ENCODE assay signal across 13 cellular contexts in genomic region chr10:6018422-6018821, GRCh38. TPM values are rescaled to one million over a fixed set of nuclear protein-coding genes. Genes with fewer than 3 reads are reported as not detected.
A peak's percentile ranks its signal among the peaks of the same experiment; 100 is the strongest.
DNase-seq lines count a peak whose midpoint lies in the region; ATAC-seq and TF ChIP-seq lines count a peak whose summit lies in the region.
"Had no signal": no experiment of that assay in that cellular context is flagged by ENCODE, and none has a peak within 500 bp of the region (broad histone marks: within the 10 kb centered on the region; RNA-seq: fewer than 3 reads in every experiment).

No MANE protein-coding gene starts in this region.

- peak overlapping the region; percentile 75 for H3K27ac Mint-ChIP-seq in activated CD4-positive, alpha-beta memory T cell treated with anti-CD3 and anti-CD28 coated beads for 36 hours
- H3K27ac Mint-ChIP-seq in naive thymus-derived CD8-positive, alpha-beta T cell, result peak overlapping the region in 1 of 10 donors; percentile 9

- POLR2A ChIA-PET in activated CD4-positive, alpha-beta memory T cell treated with anti-CD3 and anti-CD28 coated beads for 36 hours (lab: Charles Lee), result no interaction called here
- POLR2A ChIA-PET in naive thymus-derived CD8-positive, alpha-beta T cell (lab: Charles Lee), result interaction anchor here (0.8 kb wide), 1 partner anchor 25 kb away, joined by 3 read pairs; no protein-coding TSS in a partner anchor

- no peaks in the 10 kb centered on the region for H3K27me3 ChIP-seq in GM23248 (replicated peaks; ENCODE audit: insufficient read depth)

- H3K79me2 ChIP-seq in GM23248 (ENCODE audit: insufficient read depth), result no peaks in the 10 kb centered on the region

- peaks cover 8% of the 10 kb centered on the region; the same call in 1 of the 2 replicates for H3K4me1 ChIP-seq in GM23248 (ENCODE audit: insufficient read depth)
- H3K4me1 ChIP-seq: psoas muscle had no signal

- peaks cover 10% of the 10 kb centered on the region for H3F3A ChIP-seq in GM23248 (ENCODE audit: insufficient read depth)

- no peaks in the 10 kb centered on the region for H3K9me2 ChIP-seq in GM23248 (ENCODE audit: insufficient read depth)

- H2AFZ ChIP-seq in GM23248, result no peak overlapping the region

- H3K9me3 Mint-ChIP-seq in activated CD4-positive, alpha-beta memory T cell treated with anti-CD3 and anti-CD28 coated beads for 36 hours, result no peaks in the 10 kb centered on the region
- H3K9me3 Mint-ChIP-seq in naive thymus-derived CD8-positive, alpha-beta T cell, result no peaks in the 10 kb centered on the region

- H3K27ac ChIP-seq in GM23248, result no peak overlapping the region
- H3K27ac ChIP-seq: C4-2B, psoas muscle had no signal

- no peak overlapping the region for H3K9ac ChIP-seq in GM23248

- peak; percentile 10 for DNase-seq in GM23248
- DNase-seq in activated CD4-positive, alpha-beta memory T cell treated with anti-CD3 and anti-CD28 coated beads for 36 hours, result no peak
- peak; percentile 70 for DNase-seq in fibroblast of mammary gland (ENCODE audit: low read depth)
- peak; percentile 60 for DNase-seq in mucosa of gallbladder (ENCODE audit: low spot score)
- DNase-seq in naive thymus-derived CD8-positive, alpha-beta T cell, result no peak
- no peak for DNase-seq in kidney glomerular epithelial cell (lab: John Stamatoyannopoulos, UW)
- DNase-seq: amniotic stem cell; NCI-H2081; psoas muscle; stimulated activated CD4-positive, alpha-beta T cell treated with anti-CD3 and anti-CD28 coated beads, Interleukin-2, amount 100 ng/mL, for 48 hours had no signal

- peaks cover 94% of the 10 kb centered on the region for H3K36me3 Mint-ChIP-seq in activated CD4-positive, alpha-beta memory T cell treated with anti-CD3 and anti-CD28 coated beads for 36 hours
- H3K36me3 Mint-ChIP-seq in naive thymus-derived CD8-positive, alpha-beta T cell, result no peaks in the 10 kb centered on the region

- no peaks in the 10 kb centered on the region for H4K20me1 ChIP-seq in GM23248 (ENCODE audit: insufficient read depth)

- CTCF ChIA-PET in activated CD4-positive, alpha-beta memory T cell treated with anti-CD3 and anti-CD28 coated beads for 36 hours (lab: Charles Lee), result no interaction called here

- H3K36me3 ChIP-seq in GM23248 (ENCODE audit: low read depth), result no peaks in the 10 kb centered on the region

- no peak for TF ChIP-seq CTCF in fibroblast of mammary gland (conservative IDR thresholded peaks at IDR 0.05; ENCODE audit: control insufficient read depth, insufficient read depth, low read depth, low read length)

- in situ Hi-C loops in GM23248 (cut with MboI), result no loop called here

- H3K4me2 ChIP-seq in GM23248 (ENCODE audit: unreplicated experiment), result no peak overlapping the region

- WGBS in GM23248 (ENCODE audit: low coverage in 1 of 2, low lambda C conversion rate in 2 of 2, missing lambda C conversion rate in 2 of 2), 2 experiments, result 31 to 34% methylated on average over 5 of the region's 5 CpGs

- no peaks in the 10 kb centered on the region for H3K27me3 Mint-ChIP-seq in activated CD4-positive, alpha-beta memory T cell treated with anti-CD3 and anti-CD28 coated beads for 36 hours
- H3K27me3 Mint-ChIP-seq in naive thymus-derived CD8-positive, alpha-beta T cell, result peaks cover 0 to 3% (median 0%) of the 10 kb centered on the region in 5 donors

- peaks cover 62% of the 10 kb centered on the region for H3K4me1 Mint-ChIP-seq in activated CD4-positive, alpha-beta memory T cell treated with anti-CD3 and anti-CD28 coated beads for 36 hours (ENCODE audit: low read depth)
- peaks cover 10 to 16% (median 12%) of the 10 kb centered on the region in 4 donors for H3K4me1 Mint-ChIP-seq in naive thymus-derived CD8-positive, alpha-beta T cell

- ATAC-seq in HG03039 (IDR thresholded peaks at IDR 0.05; ENCODE audit: unreplicated experiment) (no peak), GM21360 (IDR thresholded peaks at IDR 0.05; ENCODE audit: unreplicated experiment) (no peak)
- ATAC-seq in naive thymus-derived CD8-positive, alpha-beta T cell, result no peak

- H3K9me3 ChIP-seq in GM23248 (ENCODE audit: low read depth), result no peaks in the 10 kb centered on the region
- H3K9me3 ChIP-seq: psoas muscle had no signal

- no peak overlapping the region for H3K4me3 Mint-ChIP-seq in activated CD4-positive, alpha-beta memory T cell treated with anti-CD3 and anti-CD28 coated beads for 36 hours
- no peak overlapping the region for H3K4me3 Mint-ChIP-seq in naive thymus-derived CD8-positive, alpha-beta T cell

- intact Hi-C loops in activated CD4-positive, alpha-beta memory T cell treated with anti-CD3 and anti-CD28 coated beads for 36 hours (cut with micrococcal nuclease), result no loop called here

- no peak overlapping the region for H3K4me3 ChIP-seq in GM23248
- H3K4me3 ChIP-seq in fibroblast of mammary gland (ENCODE audit: control insufficient read depth, low read depth, low read length), result no peak overlapping the region
- H3K4me3 ChIP-seq: psoas muscle had no signal

RNA-seq across cellular contexts. Expression of gene IL15RA, which starts 41.1 kb away (rescaled TPM):
- 0.89 and 7.0 TPM in 2 replicates for total RNA-seq in GM23248 (2014; rRNA removed; shearing (Covaris generic))
- 4.0 and 4.9 TPM in 2 replicates for polyA plus RNA-seq in GM23248 (2016; fragmentation: Nextera tagmentation; extraction: Ambion mirVana)
- total RNA-seq in activated CD4-positive, alpha-beta memory T cell treated with anti-CD3 and anti-CD28 coated beads for 36 hours, result 10 to 100 TPM; 20.1 to 20.2 TPM
- total RNA-seq in mucosa of gallbladder, result 25.6 TPM
- 1 to 10 TPM; 3.6 to 5.4 TPM for total RNA-seq in naive thymus-derived CD8-positive, alpha-beta T cell
- polyA plus RNA-seq in naive thymus-derived CD8-positive, alpha-beta T cell, result 1 to 10 TPM; 3.6 to 4.7 (median 3.8) TPM

RNA-seq across cellular contexts. Expression of gene IL2RA, which starts 43.7 kb away (rescaled TPM):
- total RNA-seq in GM23248 (2014; rRNA removed; shearing (Covaris generic)), result not detected in 2 replicates
- not detected in 2 replicates for polyA plus RNA-seq in GM23248 (2016; fragmentation: Nextera tagmentation; extraction: Ambion mirVana)
- 100 to 1,000 TPM; 961 to 988 TPM for total RNA-seq in activated CD4-positive, alpha-beta memory T cell treated with anti-CD3 and anti-CD28 coated beads for 36 hours
- total RNA-seq in mucosa of gallbladder, result 1.4 TPM
- total RNA-seq in naive thymus-derived CD8-positive, alpha-beta T cell, result 1 to 10 TPM; 1.0 to 1.4 TPM
- under 1 TPM; 0.07 to 0.25 (median 0.16) TPM for polyA plus RNA-seq in naive thymus-derived CD8-positive, alpha-beta T cell

Comparison
In these comparisons a context has a peak if more than half of its experiments do, and no peak if none do; other contexts are left out.
1. DNase-seq: peak in GM23248 (single experiment), fibroblast of mammary gland (single experiment) and mucosa of gallbladder (single experiment); none in activated CD4-positive, alpha-beta memory T cell treated with anti-CD3 and anti-CD28 coated beads for 36 hours (single experiment), naive thymus-derived CD8-positive, alpha-beta T cell (0 of 10) and kidney glomerular epithelial cell (single experiment).
2. RNA of gene IL2RA, which starts 43.7 kb away (total RNA-seq): 961 to 988 TPM in activated CD4-positive, alpha-beta memory T cell treated with anti-CD3 and anti-CD28 coated beads for 36 hours; 1.0 to 1.4 TPM in naive thymus-derived CD8-positive, alpha-beta T cell, 1.4 TPM in mucosa of gallbladder (single experiment) and not detected in GM23248; every median in the first group is over 100 times any median in the second.